Comparison of ENCODE assay signal across 12 cellular contexts in genomic region chr7:1647961-1648631, GRCh38. TPM values are rescaled to one million over a fixed set of nuclear protein-coding genes. Genes with fewer than 3 reads are reported as not detected.
DNase-seq lines count a peak whose midpoint lies in the region; ATAC-seq, FAIRE-seq and TF ChIP-seq lines count a peak whose summit lies in the region.
"Had no signal": no experiment of that assay in that cellular context is flagged by ENCODE, and none has a peak within 500 bp of the region (broad histone marks: within the 10 kb centered on the region; RNA-seq: fewer than 3 reads in every experiment).

No MANE protein-coding gene starts in this region.

- peak in 1 of 2 experiments; percentile 11; a peak in 2 of 4 replicates for TF ChIP-seq RAD21 in K562 (CRISPR knock-in tag; conservative IDR thresholded peaks at IDR 0.05 in 1 of 2, IDR thresholded peaks at IDR 0.05 in 1 of 2)

- H3K9me3 ChIP-seq in K562 (replicated peaks; ENCODE audit: control insufficient read depth, insufficient read depth, low read depth, low read length) (no peaks in the 10 kb centered on the region), right cardiac atrium (ENCODE audit: control insufficient read depth, low read length) (no peaks in the 10 kb centered on the region), gastrocnemius medialis (no peaks in the 10 kb centered on the region)
- H3K9me3 ChIP-seq: Caco-2, mucosa of descending colon had no signal

- no peak overlapping the region for H3K27ac ChIP-seq in K562 (ENCODE audit: extremely low read depth, low read depth, low read length)
- peak overlapping the region; percentile 92 for H3K27ac ChIP-seq in right cardiac atrium (ENCODE audit: low read length)
- H3K27ac ChIP-seq in gastrocnemius medialis, result peak overlapping the region; percentile 27 to 90 (median 78)
- H3K27ac ChIP-seq: dorsolateral prefrontal cortex had no signal

- intact Hi-C loops in K562 (cut with micrococcal nuclease), result loop anchor here (10.0 kb wide), 1 partner anchor 57 kb away; no protein-coding TSS in a partner anchor
- intact Hi-C loops in right cardiac atrium (cut with DNase I), result loop anchor here in 1 of 4 donors (10.0 kb wide), 1 partner anchor 567 kb away; no protein-coding TSS in a partner anchor
- intact Hi-C loops in gastrocnemius medialis (cut with DNase I; ENCODE audit: low total_unique reads), result loop anchor here (1.0 to 5.0 kb wide), 2 partner anchors 10 to 79 kb away; no protein-coding TSS in a partner anchor

- BruUV-seq in K562 (replicated peaks; lab: Mats Ljungman, UMichigan), result no TSS peak

- 0 out of 2 replicates have a peak overlapping the region, but pooled peaks have one; percentile 6 for H3K4me3 ChIP-seq in K562
- H3K4me3 ChIP-seq in right cardiac atrium (ENCODE audit: low read length), result no peak overlapping the region
- peak overlapping the region in 2 of 4 donors; percentile 12 to 19 for H3K4me3 ChIP-seq in gastrocnemius medialis
- H3K4me3 ChIP-seq: mucosa of descending colon had no signal

- TF ChIP-seq CTCF in K562 (IDR thresholded peaks at IDR 0.05 in 2 of 3, conservative IDR thresholded peaks at IDR 0.05 in 1 of 3; ENCODE audit: insufficient read depth in 2 of 3, low read depth in 1 of 3, low read length in 3 of 3), result no peak
- TF ChIP-seq CTCF in gastrocnemius medialis (IDR thresholded peaks at IDR 0.05 in 4 of 5, conservative IDR thresholded peaks at IDR 0.05 in 1 of 5), result no peak

- no peaks in the 10 kb centered on the region for H3K79me2 ChIP-seq in K562 (ENCODE audit: control insufficient read depth, insufficient read depth, low read length)

- FAIRE-seq in K562 (lab: Jason Lieb, UNC), result peak; percentile 93

- POLR2A ChIA-PET in K562 (lab: Yijun Ruan, JAX), result interaction anchor here (0.6 to 1.2 kb wide), 9 partner anchors 8 to 471 kb away, joined by 3 to 5 read pairs (median 3); no protein-coding TSS in a partner anchor

- no peaks in the 10 kb centered on the region for H3K9me1 ChIP-seq in K562 (ENCODE audit: control insufficient read depth, insufficient read depth, low read length)

- peaks cover 19 to 58% of the 10 kb centered on the region in 2 experiments; a peak in 4 of 5 replicates for H3K4me1 ChIP-seq in K562 (replicated peaks in 1 of 2; ENCODE audit: control insufficient read depth in 2 of 2, insufficient read depth in 2 of 2, low read length in 2 of 2)
- peaks cover 7% of the 10 kb centered on the region for H3K4me1 ChIP-seq in right cardiac atrium (ENCODE audit: control insufficient read depth, insufficient read depth, low read length)
- peaks cover 34 to 37% of the 10 kb centered on the region in 2 donors for H3K4me1 ChIP-seq in gastrocnemius medialis
- H3K4me1 ChIP-seq: Caco-2 had no signal

- H4K20me1 ChIP-seq in K562 (replicated peaks; ENCODE audit: control insufficient read depth, insufficient read depth, low read length), result 0 out of 2 replicates have a peak, but pooled peaks cover 7% of the 10 kb centered on the region

- TF ChIP-seq POLR2A in K562 (conservative IDR thresholded peaks at IDR 0.05) (no peak), gastrocnemius medialis (IDR thresholded peaks at IDR 0.05) (peak in 1 of 2 donors; percentile 18)

- peak; percentile 97 for ATAC-seq in K562
- peak; percentile 87 to 89 for ATAC-seq in right cardiac atrium
- ATAC-seq in gastrocnemius medialis, result peak; percentile 91
- no peak for ATAC-seq in HG03342 (IDR thresholded peaks at IDR 0.05; ENCODE audit: unreplicated experiment)
- ATAC-seq: mucosa of descending colon had no signal

- CTCF ChIA-PET in K562 (lab: Yijun Ruan, JAX; ENCODE audit: low intra/inter-chr PET ratio), result interaction anchor here (0.5 kb wide), 1 partner anchor 68 kb away, joined by 3 read pairs; no protein-coding TSS in a partner anchor

- H2AFZ ChIP-seq in K562 (ENCODE audit: low read depth, low read length), result peak overlapping the region; percentile 84

- in situ Hi-C loops in K562 (cut with MboI) (no loop called here), gastrocnemius medialis (cut with MboI; ENCODE audit: low sequenced_read_pairs in 4 of 4) (no loop called here)

- H3K27me3 ChIP-seq in K562 (ENCODE audit: control insufficient read depth in 2 of 2, insufficient read depth in 2 of 2, low read length in 2 of 2) (peaks cover 0 to 26% of the 10 kb centered on the region in 2 experiments; a peak in 2 of 5 replicates), right cardiac atrium (ENCODE audit: control insufficient read depth, insufficient read depth) (no peaks in the 10 kb centered on the region), gastrocnemius medialis (no peaks in the 10 kb centered on the region)

- 5% methylated on average over 30 of the region's 31 CpGs for whole genome bisulfite sequencing in K562 (ENCODE audit: insufficient coverage, low coverage, missing lambda C conversion rate)
- WGBS in right cardiac atrium, result 21% methylated on average over 31 of the region's 31 CpGs

- H3K36me3 ChIP-seq in K562 (ENCODE audit: control insufficient read depth, insufficient read depth, low read length), result no peaks in the 10 kb centered on the region
- H3K36me3 ChIP-seq in gastrocnemius medialis, result no peaks in the 10 kb centered on the region

- DNase-seq in HUDEP-2 (lab: John Stamatoyannopoulos, UW; ENCODE audit: unreplicated experiment in 76 of 76) (peak in 75 of 76 experiments; percentile 71 to 99 (median 92)), K562 (ENCODE audit: extremely low read depth in 1 of 4, low spot score in 3 of 4) (peak; percentile 72 to 94 (median 84)), right cardiac atrium (peak; percentile 75 to 93 (median 92)), gastrocnemius medialis (peak; percentile 78 to 80), activated gamma-delta T cell treated with Interleukin-2 at 50 U/mL for 16 hours (no peak), NAMALWA (ENCODE audit: low spot score) (no peak)
- DNase-seq: activated CD4-positive, alpha-beta memory T cell treated with anti-CD3 and anti-CD28 coated beads for 36 hours; Caco-2; stimulated activated CD4-positive, alpha-beta T cell treated with anti-CD3 and anti-CD28 coated beads, Interleukin-12 subunit alpha, Interleukin-12 subunit beta, amount 100 ng/mL, for 4 hours had no signal

- peak overlapping the region; percentile 74 for H3K4me2 ChIP-seq in K562 (ENCODE audit: insufficient read depth, low read length)

- peak; percentile 62; the same call in 1 of the 2 replicates for TF ChIP-seq EP300 in K562 (IDR thresholded peaks at IDR 0.05; ENCODE audit: low read length)

- H3K9ac ChIP-seq in K562 (ENCODE audit: insufficient read depth in 1 of 2, low read depth in 2 of 2, low read length in 2 of 2), result peak overlapping the region; percentile 11 to 83; a peak in 3 of 4 replicates

TF ChIP-seq in K562, 482 proteins besides CTCF, POLR2A, EP300 and RAD21 (continues in another document):
- TF ChIP-seq ZNF589 (CRISPR knock-in tag; IDR thresholded peaks at IDR 0.05; ENCODE audit: low read depth) (0 out of 2 replicates have a peak, but pooled peaks have one; percentile 24), LCOR (CRISPR knock-in tag; IDR thresholded peaks at IDR 0.05) (peak; percentile 69; the same call in 1 of the 2 replicates), DPF2 (IDR thresholded peaks at IDR 0.05) (peak; percentile 68; the same call in 1 of the 2 replicates), SOX6 (IDR thresholded peaks at IDR 0.05) (peak; percentile 46), CBX1 (IDR thresholded peaks at IDR 0.05; ENCODE audit: low read depth) (0 out of 2 replicates have a peak, but pooled peaks have one; percentile 21), MLLT1 (IDR thresholded peaks at IDR 0.05) (no peak)

RNA-seq across cellular contexts. Expression of gene ELFN1, which starts 22.0 kb away (rescaled TPM):
- 0.25 TPM in 1 of 2 replicates, not detected in the other for total RNA-seq in K562 (2011; cell fraction: chromatin; rRNA removed; ENCODE audit: low replicate concordance)
- 0.39 and 0.67 TPM in 2 replicates for total RNA-seq in K562 (2011; cell fraction: nucleolus; rRNA removed)
- 0.07 and 0.31 TPM in 2 replicates for total RNA-seq in K562 (2011; cell fraction: nucleoplasm; rRNA removed)
- total RNA-seq in K562 (2014; rRNA removed) (0.23 and 0.45 TPM in 2 replicates), K562 (2014; rRNA removed; fragmentation: Illumina TruSeq; extraction: Trizol) (0.04 and 0.06 TPM in 2 replicates), K562 (2015; rRNA removed; fragmentation: Illumina TruSeq; extraction: Trizol) (0.08 and 0.18 TPM in 2 replicates), K562 (2021) (0.45 and 0.64 TPM in 2 replicates), right cardiac atrium (10 to 100 TPM; 11.8 to 13.7 (median 13.0) TPM), gastrocnemius medialis (1 to 10 TPM in 1 of 4 donors, under 1 TPM in 3; 0.12 to 1.0 (median 0.46) TPM)
- polyA plus RNA-seq in K562 (2011; rRNA removed) (0.13 and 0.41 TPM in 2 replicates), K562 (2014; fragmentation: Illumina TruSeq; extraction: Trizol) (0.06 and 0.28 TPM in 2 replicates), K562 (2014; fragmentation: Nextera tagmentation; extraction: Ambion mirVana) (not detected), K562 (2014; rRNA removed) (0.11 and 0.33 TPM in 2 replicates), right cardiac atrium (9.1 TPM)
- polyA plus RNA-seq in K562 (2011; cell fraction: cytosol; rRNA removed), result 0.44 and 0.81 TPM in 2 replicates
- polyA plus RNA-seq in K562 (2011; cell fraction: nucleus; rRNA removed), result 0.26 and 0.31 TPM in 2 replicates
- polyA plus RNA-seq in K562 (2012), result 0.35 and 0.39 TPM in 2 replicates
- 0.07 and 0.15 TPM in 2 replicates for polyA minus RNA-seq in K562 (2011; rRNA and poly(A)+ RNA removed)
- 0.38 and 1.0 TPM in 2 replicates for polyA minus RNA-seq in K562 (2011; cell fraction: cytosol; rRNA and poly(A)+ RNA removed)
- polyA minus RNA-seq in K562 (2011; cell fraction: nucleus; rRNA and poly(A)+ RNA removed), result 0.13 and 0.44 TPM in 2 replicates

Comparison
In these comparisons a context has a peak if more than half of its experiments do, and no peak if none do; other contexts are left out.
1. DNase-seq: peak in HUDEP-2 (75 of 76), K562 (4 of 4), right cardiac atrium (3 of 3) and gastrocnemius medialis (2 of 2); none in activated gamma-delta T cell treated with Interleukin-2 at 50 U/mL for 16 hours (single experiment) and NAMALWA (single experiment).
2. RNA of gene ELFN1, which starts 22.0 kb away (total RNA-seq): 11.8 to 13.7 TPM in right cardiac atrium; 0.12 to 1.0 TPM in gastrocnemius medialis and 0.04 to 0.67 TPM in K562; every median in the first group is over 4 times any median in the second.